In the genomic region with DNA sequence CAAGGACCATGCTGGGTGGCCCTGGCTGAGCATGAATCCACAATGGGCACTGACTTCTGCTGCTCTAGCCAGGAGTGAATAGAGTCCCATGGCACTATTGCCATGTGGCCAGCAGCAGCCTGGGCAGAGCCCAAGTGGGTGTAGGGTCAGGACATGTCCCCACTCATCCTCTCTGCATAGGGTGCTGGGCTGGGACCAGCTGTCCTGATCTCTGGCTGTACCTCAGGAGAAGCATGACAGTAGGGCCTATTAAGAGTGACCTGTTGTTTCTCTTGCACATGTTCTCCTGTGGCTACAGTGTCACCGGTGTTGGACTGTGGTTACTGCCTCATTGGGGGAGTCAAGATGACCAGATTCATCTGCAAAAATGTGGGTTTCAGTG, we compare ENCODE assay signal across 1 cellular context.
TF ChIP-seq lines count a peak whose summit lies in the region.

No MANE protein-coding gene starts in this region.

TF ChIP-seq in HepG2, 621 proteins besides CTCF, POLR2A, EP300 and RAD21:
- TF ChIP-seq HNRNPUL1 (IDR thresholded peaks at IDR 0.05; ENCODE audit: low read depth, low read length) (no peak), U2AF2 (IDR thresholded peaks at IDR 0.05; ENCODE audit: low read depth, low read length) (no peak), ZFP36L1 (CRISPR knock-in tag; IDR thresholded peaks at IDR 0.05) (no peak), ZNF260 (CRISPR knock-in tag; IDR thresholded peaks at IDR 0.05; ENCODE audit: borderline replicate concordance, low read depth) (no peak), ZFP62 (CRISPR knock-in tag; IDR thresholded peaks at IDR 0.05) (no peak), MBNL3 (CRISPR knock-in tag; conservative IDR thresholded peaks at IDR 0.05) (no peak), HNRNPL (IDR thresholded peaks at IDR 0.05; ENCODE audit: low read depth, low read length) (no peak), ZNF747 (CRISPR knock-in tag; IDR thresholded peaks at IDR 0.05; ENCODE audit: borderline replicate concordance) (no peak), FOXK1 (CRISPR knock-in tag; IDR thresholded peaks at IDR 0.05; ENCODE audit: borderline replicate concordance, low read depth) (no peak), ATF7 (IDR thresholded peaks at IDR 0.05) (no peak), ATF7 (CRISPR knock-in tag; IDR thresholded peaks at IDR 0.05) (no peak)
- TF ChIP-seq, protein P1, sequence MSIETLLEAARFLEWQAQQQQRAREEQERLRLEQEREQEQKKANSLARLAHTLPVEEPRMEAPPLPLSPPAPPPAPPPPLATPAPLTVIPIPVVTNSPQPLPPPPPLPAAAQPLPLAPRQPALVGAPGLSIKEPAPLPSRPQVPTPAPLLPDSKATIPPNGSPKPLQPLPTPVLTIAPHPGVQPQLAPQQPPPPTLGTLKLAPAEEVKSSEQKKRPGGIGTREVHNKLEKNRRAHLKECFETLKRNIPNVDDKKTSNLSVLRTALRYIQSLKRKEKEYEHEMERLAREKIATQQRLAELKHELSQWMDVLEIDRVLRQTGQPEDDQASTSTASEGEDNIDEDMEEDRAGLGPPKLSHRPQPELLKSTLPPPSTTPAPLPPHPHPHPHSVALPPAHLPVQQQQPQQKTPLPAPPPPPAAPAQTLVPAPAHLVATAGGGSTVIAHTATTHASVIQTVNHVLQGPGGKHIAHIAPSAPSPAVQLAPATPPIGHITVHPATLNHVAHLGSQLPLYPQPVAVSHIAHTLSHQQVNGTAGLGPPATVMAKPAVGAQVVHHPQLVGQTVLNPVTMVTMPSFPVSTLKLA (IDR thresholded peaks at IDR 0.05): no peak
- TF ChIP-seq, protein P2, sequence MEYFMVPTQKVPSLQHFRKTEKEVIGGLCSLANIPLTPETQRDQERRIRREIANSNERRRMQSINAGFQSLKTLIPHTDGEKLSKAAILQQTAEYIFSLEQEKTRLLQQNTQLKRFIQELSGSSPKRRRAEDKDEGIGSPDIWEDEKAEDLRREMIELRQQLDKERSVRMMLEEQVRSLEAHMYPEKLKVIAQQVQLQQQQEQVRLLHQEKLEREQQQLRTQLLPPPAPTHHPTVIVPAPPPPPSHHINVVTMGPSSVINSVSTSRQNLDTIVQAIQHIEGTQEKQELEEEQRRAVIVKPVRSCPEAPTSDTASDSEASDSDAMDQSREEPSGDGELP (IDR thresholded peaks at IDR 0.05; ENCODE audit: borderline replicate concordance, low read depth): no peak
- TF ChIP-seq, protein P3, sequence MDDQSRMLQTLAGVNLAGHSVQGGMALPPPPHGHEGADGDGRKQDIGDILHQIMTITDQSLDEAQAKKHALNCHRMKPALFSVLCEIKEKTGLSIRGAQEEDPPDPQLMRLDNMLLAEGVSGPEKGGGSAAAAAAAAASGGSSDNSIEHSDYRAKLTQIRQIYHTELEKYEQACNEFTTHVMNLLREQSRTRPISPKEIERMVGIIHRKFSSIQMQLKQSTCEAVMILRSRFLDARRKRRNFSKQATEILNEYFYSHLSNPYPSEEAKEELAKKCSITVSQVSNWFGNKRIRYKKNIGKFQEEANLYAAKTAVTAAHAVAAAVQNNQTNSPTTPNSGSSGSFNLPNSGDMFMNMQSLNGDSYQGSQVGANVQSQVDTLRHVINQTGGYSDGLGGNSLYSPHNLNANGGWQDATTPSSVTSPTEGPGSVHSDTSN (CRISPR knock-in tag; IDR thresholded peaks at IDR 0.05; ENCODE audit: borderline replicate concordance): no peak
- TF ChIP-seq, protein P4, sequence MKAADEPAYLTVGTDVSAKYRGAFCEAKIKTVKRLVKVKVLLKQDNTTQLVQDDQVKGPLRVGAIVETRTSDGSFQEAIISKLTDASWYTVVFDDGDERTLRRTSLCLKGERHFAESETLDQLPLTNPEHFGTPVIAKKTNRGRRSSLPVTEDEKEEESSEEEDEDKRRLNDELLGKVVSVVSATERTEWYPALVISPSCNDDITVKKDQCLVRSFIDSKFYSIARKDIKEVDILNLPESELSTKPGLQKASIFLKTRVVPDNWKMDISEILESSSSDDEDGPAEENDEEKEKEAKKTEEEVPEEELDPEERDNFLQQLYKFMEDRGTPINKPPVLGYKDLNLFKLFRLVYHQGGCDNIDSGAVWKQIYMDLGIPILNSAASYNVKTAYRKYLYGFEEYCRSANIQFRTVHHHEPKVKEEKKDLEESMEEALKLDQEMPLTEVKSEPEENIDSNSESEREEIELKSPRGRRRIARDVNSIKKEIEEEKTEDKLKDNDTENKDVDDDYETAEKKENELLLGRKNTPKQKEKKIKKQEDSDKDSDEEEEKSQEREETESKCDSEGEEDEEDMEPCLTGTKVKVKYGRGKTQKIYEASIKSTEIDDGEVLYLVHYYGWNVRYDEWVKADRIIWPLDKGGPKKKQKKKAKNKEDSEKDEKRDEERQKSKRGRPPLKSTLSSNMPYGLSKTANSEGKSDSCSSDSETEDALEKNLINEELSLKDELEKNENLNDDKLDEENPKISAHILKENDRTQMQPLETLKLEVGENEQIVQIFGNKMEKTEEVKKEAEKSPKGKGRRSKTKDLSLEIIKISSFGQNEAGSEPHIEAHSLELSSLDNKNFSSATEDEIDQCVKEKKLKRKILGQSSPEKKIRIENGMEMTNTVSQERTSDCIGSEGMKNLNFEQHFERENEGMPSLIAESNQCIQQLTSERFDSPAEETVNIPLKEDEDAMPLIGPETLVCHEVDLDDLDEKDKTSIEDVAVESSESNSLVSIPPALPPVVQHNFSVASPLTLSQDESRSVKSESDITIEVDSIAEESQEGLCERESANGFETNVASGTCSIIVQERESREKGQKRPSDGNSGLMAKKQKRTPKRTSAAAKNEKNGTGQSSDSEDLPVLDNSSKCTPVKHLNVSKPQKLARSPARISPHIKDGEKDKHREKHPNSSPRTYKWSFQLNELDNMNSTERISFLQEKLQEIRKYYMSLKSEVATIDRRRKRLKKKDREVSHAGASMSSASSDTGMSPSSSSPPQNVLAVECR (CRISPR knock-in tag; IDR thresholded peaks at IDR 0.05; ENCODE audit: borderline replicate concordance): no peak
- TF ChIP-seq, protein P5, sequence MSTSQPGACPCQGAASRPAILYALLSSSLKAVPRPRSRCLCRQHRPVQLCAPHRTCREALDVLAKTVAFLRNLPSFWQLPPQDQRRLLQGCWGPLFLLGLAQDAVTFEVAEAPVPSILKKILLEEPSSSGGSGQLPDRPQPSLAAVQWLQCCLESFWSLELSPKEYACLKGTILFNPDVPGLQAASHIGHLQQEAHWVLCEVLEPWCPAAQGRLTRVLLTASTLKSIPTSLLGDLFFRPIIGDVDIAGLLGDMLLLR (CRISPR knock-in tag; IDR thresholded peaks at IDR 0.05): no peak
TF ChIP-seq in HepG2: peak in this region for 0.
